9 cellular contexts compared by ENCODE assay signal in genomic region chr10:16986406-16987128, GRCh38.
DNase-seq lines count a peak whose midpoint lies in the region; ATAC-seq lines count a peak whose summit lies in the region.
"Had no signal": no experiment of that assay in that cellular context is flagged by ENCODE, and none has a peak within 500 bp of the region (broad histone marks: within the 10 kb centered on the region; RNA-seq: fewer than 3 reads in every experiment).

No MANE protein-coding gene starts in this region.

- no peak for ATAC-seq in GM18517 (IDR thresholded peaks at IDR 0.05; ENCODE audit: unreplicated experiment)

- H3K27ac ChIP-seq in cingulate gyrus (ENCODE audit: low read depth, low read length) (peak overlapping the region; percentile 52), temporal lobe (ENCODE audit: low read depth, low read length) (peak overlapping the region; percentile 52)

- DNase-seq in HS-5 (ENCODE audit: low read depth) (peak; percentile 68), kidney glomerular epithelial cell (lab: John Stamatoyannopoulos, UW) (peak; percentile 95), DMS153 treated with DMSO at 0.1 percent for 48 hours (lab: John Stamatoyannopoulos, UW; ENCODE audit: unreplicated experiment) (no peak), middle frontal gyrus (ENCODE audit: extremely low spot score, low spot score) (no peak)
- no peak for DNase-seq in activated CD4-positive, CD25-positive, alpha-beta regulatory T cell (lab: John Stamatoyannopoulos, UW)
- DNase-seq: NCI-H2029 had no signal

Comparison
In these comparisons a context has a peak if more than half of its experiments do, and no peak if none do; other contexts are left out.
1. DNase-seq: peak in HS-5 (single experiment) and kidney glomerular epithelial cell (single experiment); none in activated CD4-positive, CD25-positive, alpha-beta regulatory T cell (0 of 4), DMS153 treated with DMSO at 0.1 percent for 48 hours (single experiment) and middle frontal gyrus (single experiment).